Comparison of ENCODE assay signal across 1 cellular context in the genomic region with DNA sequence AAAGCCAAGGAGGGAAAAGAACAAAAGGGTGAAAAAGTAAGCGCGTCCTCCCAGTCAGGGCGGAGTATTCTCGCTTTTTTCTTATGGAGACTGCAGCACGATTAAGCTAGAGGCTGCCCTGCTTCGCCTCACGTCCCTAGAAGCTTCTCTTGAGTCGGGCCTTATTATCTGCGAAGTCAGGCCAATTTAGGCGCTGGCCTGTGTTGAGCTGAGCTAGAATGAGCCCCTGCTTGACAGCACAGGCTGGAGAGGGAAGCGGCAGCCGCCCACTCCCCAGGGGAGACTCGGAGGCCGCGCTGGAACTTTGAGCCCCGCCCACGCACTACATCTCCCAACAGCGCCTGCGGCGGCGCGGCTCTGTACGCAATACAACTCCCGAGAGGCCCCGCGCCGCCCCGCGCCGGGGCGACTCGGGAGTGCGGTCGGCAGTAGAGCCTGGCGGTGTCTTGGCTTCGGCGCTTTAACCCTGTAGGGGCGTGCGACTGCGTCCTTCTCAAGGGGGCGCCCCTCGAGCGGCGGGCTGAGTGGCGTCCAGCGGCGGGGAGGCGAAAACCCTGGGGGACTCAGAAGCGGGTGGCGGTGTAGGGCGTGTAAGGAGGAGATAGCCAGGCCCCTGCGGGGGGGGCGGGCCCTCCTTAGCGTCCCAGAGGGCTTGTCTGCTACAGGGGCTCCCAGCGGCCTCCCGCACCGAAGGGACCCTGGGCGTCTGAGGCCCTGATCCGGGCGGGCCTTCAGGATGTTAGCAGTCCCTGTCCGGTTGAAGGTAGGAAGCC.
TF ChIP-seq lines count a peak whose summit lies in the region.

No MANE protein-coding gene starts in this region.

TF ChIP-seq in HEK293, 187 proteins besides CTCF, POLR2A, EP300 and RAD21 (continued from another document and continues in another):
- TF ChIP-seq, protein P1, sequence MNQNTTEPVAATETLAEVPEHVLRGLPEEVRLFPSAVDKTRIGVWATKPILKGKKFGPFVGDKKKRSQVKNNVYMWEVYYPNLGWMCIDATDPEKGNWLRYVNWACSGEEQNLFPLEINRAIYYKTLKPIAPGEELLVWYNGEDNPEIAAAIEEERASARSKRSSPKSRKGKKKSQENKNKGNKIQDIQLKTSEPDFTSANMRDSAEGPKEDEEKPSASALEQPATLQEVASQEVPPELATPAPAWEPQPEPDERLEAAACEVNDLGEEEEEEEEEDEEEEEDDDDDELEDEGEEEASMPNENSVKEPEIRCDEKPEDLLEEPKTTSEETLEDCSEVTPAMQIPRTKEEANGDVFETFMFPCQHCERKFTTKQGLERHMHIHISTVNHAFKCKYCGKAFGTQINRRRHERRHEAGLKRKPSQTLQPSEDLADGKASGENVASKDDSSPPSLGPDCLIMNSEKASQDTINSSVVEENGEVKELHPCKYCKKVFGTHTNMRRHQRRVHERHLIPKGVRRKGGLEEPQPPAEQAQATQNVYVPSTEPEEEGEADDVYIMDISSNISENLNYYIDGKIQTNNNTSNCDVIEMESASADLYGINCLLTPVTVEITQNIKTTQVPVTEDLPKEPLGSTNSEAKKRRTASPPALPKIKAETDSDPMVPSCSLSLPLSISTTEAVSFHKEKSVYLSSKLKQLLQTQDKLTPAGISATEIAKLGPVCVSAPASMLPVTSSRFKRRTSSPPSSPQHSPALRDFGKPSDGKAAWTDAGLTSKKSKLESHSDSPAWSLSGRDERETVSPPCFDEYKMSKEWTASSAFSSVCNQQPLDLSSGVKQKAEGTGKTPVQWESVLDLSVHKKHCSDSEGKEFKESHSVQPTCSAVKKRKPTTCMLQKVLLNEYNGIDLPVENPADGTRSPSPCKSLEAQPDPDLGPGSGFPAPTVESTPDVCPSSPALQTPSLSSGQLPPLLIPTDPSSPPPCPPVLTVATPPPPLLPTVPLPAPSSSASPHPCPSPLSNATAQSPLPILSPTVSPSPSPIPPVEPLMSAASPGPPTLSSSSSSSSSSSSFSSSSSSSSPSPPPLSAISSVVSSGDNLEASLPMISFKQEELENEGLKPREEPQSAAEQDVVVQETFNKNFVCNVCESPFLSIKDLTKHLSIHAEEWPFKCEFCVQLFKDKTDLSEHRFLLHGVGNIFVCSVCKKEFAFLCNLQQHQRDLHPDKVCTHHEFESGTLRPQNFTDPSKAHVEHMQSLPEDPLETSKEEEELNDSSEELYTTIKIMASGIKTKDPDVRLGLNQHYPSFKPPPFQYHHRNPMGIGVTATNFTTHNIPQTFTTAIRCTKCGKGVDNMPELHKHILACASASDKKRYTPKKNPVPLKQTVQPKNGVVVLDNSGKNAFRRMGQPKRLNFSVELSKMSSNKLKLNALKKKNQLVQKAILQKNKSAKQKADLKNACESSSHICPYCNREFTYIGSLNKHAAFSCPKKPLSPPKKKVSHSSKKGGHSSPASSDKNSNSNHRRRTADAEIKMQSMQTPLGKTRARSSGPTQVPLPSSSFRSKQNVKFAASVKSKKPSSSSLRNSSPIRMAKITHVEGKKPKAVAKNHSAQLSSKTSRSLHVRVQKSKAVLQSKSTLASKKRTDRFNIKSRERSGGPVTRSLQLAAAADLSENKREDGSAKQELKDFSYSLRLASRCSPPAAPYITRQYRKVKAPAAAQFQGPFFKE (tag by site-specific recombination; IDR thresholded peaks at IDR 0.05; ENCODE audit: borderline replicate concordance) = no peak
- TF ChIP-seq ZSCAN23 (tag by site-specific recombination; IDR thresholded peaks at IDR 0.05) (0 out of 2 replicates have a peak, but pooled peaks have one; percentile 21), ZNF600 (tag by site-specific recombination; IDR thresholded peaks at IDR 0.05) (peak; percentile 64; the same call in 1 of the 2 replicates), ZNF626 (tag by site-specific recombination; IDR thresholded peaks at IDR 0.05) (no peak), ZNF10 (tag by site-specific recombination; IDR thresholded peaks at IDR 0.05) (0 out of 2 replicates have a peak, but pooled peaks have one; percentile 7), KLF10 (tag by site-specific recombination; IDR thresholded peaks at IDR 0.05) (peak; percentile 55; the same call in 1 of the 2 replicates), ZNF366 (tag by site-specific recombination; conservative IDR thresholded peaks at IDR 0.05) (peak; percentile 39), YY2 (tag by site-specific recombination; IDR thresholded peaks at IDR 0.05) (0 out of 2 replicates have a peak, but pooled peaks have one; percentile 29), HOXD13 (CRISPR knock-in tag; IDR thresholded peaks at IDR 0.05; ENCODE audit: borderline replicate concordance) (no peak), ZFP69B (tag by site-specific recombination; IDR thresholded peaks at IDR 0.05) (peak; percentile 35; the same call in 1 of the 2 replicates), ZNF324 (tag by site-specific recombination; IDR thresholded peaks at IDR 0.05) (peak; percentile 44), KLF8 (tag by site-specific recombination; IDR thresholded peaks at IDR 0.05) (peak; percentile 93), ZFHX2 (tag by site-specific recombination; conservative IDR thresholded peaks at IDR 0.05) (peak; percentile 92), IKZF3 (tag by site-specific recombination; IDR thresholded peaks at IDR 0.05) (0 out of 2 replicates have a peak, but pooled peaks have one; percentile 8), ZXDB (tag by site-specific recombination; IDR thresholded peaks at IDR 0.05) (peak; percentile 98), ZNF140 (tag by site-specific recombination; IDR thresholded peaks at IDR 0.05) (no peak), ZNF843 (tag by site-specific recombination; IDR thresholded peaks at IDR 0.05) (0 out of 2 replicates have a peak, but pooled peaks have one; percentile 41), GLIS2 (tag by site-specific recombination; IDR thresholded peaks at IDR 0.05) (peak; percentile 95), ZBTB17 (tag by site-specific recombination; IDR thresholded peaks at IDR 0.05) (peak; percentile 58; the same call in 1 of the 2 replicates), ZNF16 (tag by site-specific recombination; IDR thresholded peaks at IDR 0.05; ENCODE audit: low read depth) (no peak), ZNF501 (tag by site-specific recombination; IDR thresholded peaks at IDR 0.05) (peak; percentile 46; the same call in 1 of the 2 replicates), YY1 (tag by site-specific recombination; IDR thresholded peaks at IDR 0.05) (no peak), SP3 (tag by site-specific recombination; IDR thresholded peaks at IDR 0.05) (peak; percentile 63), SP2 (tag by site-specific recombination; IDR thresholded peaks at IDR 0.05) (peak; percentile 75), ZNF660 (tag by site-specific recombination; IDR thresholded peaks at IDR 0.05) (0 out of 2 replicates have a peak, but pooled peaks have one; percentile 68), ZNF791 (tag by site-specific recombination; IDR thresholded peaks at IDR 0.05) (no peak), ZNF701 (tag by site-specific recombination; IDR thresholded peaks at IDR 0.05) (no peak)
- TF ChIP-seq, protein P2, sequence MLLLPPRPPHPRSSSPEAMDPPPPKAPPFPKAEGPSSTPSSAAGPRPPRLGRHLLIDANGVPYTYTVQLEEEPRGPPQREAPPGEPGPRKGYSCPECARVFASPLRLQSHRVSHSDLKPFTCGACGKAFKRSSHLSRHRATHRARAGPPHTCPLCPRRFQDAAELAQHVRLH (tag by site-specific recombination; IDR thresholded peaks at IDR 0.05) = no peak
- TF ChIP-seq, protein P3, sequence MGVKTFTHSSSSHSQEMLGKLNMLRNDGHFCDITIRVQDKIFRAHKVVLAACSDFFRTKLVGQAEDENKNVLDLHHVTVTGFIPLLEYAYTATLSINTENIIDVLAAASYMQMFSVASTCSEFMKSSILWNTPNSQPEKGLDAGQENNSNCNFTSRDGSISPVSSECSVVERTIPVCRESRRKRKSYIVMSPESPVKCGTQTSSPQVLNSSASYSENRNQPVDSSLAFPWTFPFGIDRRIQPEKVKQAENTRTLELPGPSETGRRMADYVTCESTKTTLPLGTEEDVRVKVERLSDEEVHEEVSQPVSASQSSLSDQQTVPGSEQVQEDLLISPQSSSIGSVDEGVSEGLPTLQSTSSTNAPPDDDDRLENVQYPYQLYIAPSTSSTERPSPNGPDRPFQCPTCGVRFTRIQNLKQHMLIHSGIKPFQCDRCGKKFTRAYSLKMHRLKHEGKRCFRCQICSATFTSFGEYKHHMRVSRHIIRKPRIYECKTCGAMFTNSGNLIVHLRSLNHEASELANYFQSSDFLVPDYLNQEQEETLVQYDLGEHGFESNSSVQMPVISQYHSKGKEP (tag by site-specific recombination; IDR thresholded peaks at IDR 0.05) = no peak
- TF ChIP-seq, protein P4, sequence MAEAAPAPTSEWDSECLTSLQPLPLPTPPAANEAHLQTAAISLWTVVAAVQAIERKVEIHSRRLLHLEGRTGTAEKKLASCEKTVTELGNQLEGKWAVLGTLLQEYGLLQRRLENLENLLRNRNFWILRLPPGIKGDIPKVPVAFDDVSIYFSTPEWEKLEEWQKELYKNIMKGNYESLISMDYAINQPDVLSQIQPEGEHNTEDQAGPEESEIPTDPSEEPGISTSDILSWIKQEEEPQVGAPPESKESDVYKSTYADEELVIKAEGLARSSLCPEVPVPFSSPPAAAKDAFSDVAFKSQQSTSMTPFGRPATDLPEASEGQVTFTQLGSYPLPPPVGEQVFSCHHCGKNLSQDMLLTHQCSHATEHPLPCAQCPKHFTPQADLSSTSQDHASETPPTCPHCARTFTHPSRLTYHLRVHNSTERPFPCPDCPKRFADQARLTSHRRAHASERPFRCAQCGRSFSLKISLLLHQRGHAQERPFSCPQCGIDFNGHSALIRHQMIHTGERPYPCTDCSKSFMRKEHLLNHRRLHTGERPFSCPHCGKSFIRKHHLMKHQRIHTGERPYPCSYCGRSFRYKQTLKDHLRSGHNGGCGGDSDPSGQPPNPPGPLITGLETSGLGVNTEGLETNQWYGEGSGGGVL (tag by site-specific recombination; IDR thresholded peaks at IDR 0.05) = peak; percentile 42
- TF ChIP-seq, protein P5, sequence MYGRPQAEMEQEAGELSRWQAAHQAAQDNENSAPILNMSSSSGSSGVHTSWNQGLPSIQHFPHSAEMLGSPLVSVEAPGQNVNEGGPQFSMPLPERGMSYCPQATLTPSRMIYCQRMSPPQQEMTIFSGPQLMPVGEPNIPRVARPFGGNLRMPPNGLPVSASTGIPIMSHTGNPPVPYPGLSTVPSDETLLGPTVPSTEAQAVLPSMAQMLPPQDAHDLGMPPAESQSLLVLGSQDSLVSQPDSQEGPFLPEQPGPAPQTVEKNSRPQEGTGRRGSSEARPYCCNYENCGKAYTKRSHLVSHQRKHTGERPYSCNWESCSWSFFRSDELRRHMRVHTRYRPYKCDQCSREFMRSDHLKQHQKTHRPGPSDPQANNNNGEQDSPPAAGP (tag by site-specific recombination; IDR thresholded peaks at IDR 0.05) = peak; percentile 61; the same call in 1 of the 2 replicates
- TF ChIP-seq, protein P6, sequence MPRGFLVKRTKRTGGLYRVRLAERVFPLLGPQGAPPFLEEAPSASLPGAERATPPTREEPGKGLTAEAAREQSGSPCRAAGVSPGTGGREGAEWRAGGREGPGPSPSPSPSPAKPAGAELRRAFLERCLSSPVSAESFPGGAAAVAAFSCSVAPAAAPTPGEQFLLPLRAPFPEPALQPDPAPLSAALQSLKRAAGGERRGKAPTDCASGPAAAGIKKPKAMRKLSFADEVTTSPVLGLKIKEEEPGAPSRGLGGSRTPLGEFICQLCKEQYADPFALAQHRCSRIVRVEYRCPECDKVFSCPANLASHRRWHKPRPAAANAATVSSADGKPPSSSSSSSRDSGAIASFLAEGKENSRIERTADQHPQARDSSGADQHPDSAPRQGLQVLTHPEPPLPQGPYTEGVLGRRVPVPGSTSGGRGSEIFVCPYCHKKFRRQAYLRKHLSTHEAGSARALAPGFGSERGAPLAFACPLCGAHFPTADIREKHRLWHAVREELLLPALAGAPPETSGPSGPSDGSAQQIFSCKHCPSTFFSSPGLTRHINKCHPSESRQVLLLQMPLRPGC (tag by site-specific recombination; IDR thresholded peaks at IDR 0.05) = no peak
- TF ChIP-seq, protein P7, sequence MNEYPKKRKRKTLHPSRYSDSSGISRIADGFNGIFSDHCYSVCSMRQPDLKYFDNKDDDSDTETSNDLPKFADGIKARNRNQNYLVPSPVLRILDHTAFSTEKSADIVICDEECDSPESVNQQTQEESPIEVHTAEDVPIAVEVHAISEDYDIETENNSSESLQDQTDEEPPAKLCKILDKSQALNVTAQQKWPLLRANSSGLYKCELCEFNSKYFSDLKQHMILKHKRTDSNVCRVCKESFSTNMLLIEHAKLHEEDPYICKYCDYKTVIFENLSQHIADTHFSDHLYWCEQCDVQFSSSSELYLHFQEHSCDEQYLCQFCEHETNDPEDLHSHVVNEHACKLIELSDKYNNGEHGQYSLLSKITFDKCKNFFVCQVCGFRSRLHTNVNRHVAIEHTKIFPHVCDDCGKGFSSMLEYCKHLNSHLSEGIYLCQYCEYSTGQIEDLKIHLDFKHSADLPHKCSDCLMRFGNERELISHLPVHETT (tag by site-specific recombination; IDR thresholded peaks at IDR 0.05) = 0 out of 2 replicates have a peak, but pooled peaks have one; percentile 56
- TF ChIP-seq, protein P8, sequence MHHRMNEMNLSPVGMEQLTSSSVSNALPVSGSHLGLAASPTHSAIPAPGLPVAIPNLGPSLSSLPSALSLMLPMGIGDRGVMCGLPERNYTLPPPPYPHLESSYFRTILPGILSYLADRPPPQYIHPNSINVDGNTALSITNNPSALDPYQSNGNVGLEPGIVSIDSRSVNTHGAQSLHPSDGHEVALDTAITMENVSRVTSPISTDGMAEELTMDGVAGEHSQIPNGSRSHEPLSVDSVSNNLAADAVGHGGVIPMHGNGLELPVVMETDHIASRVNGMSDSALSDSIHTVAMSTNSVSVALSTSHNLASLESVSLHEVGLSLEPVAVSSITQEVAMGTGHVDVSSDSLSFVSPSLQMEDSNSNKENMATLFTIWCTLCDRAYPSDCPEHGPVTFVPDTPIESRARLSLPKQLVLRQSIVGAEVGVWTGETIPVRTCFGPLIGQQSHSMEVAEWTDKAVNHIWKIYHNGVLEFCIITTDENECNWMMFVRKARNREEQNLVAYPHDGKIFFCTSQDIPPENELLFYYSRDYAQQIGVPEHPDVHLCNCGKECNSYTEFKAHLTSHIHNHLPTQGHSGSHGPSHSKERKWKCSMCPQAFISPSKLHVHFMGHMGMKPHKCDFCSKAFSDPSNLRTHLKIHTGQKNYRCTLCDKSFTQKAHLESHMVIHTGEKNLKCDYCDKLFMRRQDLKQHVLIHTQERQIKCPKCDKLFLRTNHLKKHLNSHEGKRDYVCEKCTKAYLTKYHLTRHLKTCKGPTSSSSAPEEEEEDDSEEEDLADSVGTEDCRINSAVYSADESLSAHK (tag by site-specific recombination; IDR thresholded peaks at IDR 0.05) = peak; percentile 49
- TF ChIP-seq, protein P9, sequence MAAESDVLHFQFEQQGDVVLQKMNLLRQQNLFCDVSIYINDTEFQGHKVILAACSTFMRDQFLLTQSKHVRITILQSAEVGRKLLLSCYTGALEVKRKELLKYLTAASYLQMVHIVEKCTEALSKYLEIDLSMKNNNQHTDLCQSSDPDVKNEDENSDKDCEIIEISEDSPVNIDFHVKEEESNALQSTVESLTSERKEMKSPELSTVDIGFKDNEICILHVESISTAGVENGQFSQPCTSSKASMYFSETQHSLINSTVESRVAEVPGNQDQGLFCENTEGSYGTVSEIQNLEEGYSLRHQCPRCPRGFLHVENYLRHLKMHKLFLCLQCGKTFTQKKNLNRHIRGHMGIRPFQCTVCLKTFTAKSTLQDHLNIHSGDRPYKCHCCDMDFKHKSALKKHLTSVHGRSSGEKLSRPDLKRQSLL (tag by site-specific recombination; IDR thresholded peaks at IDR 0.05) = peak; percentile 33; the same call in 1 of the 2 replicates
